In genomic region chr14:23245282-23245681, GRCh38 we compare ENCODE assay signal across 15 cellular contexts. TPM values are rescaled to one million over a fixed set of nuclear protein-coding genes. Genes with fewer than 3 reads are reported as not detected.
DNase-seq lines count a peak whose midpoint lies in the region; ATAC-seq and TF ChIP-seq lines count a peak whose summit lies in the region.
"Had no signal": no experiment of that assay in that cellular context is flagged by ENCODE, and none has a peak within 500 bp of the region (broad histone marks: within the 10 kb centered on the region; RNA-seq: fewer than 3 reads in every experiment).

No MANE protein-coding gene starts in this region.

- CTCF ChIA-PET in WTC11 (lab: Charles Lee), result interaction anchor here (2.5 kb wide), 1 partner anchor 125 kb away, joined by 10 read pairs; no protein-coding TSS in a partner anchor

- H3K9ac ChIP-seq in endocrine pancreas (ENCODE audit: control insufficient read depth, insufficient read depth, low read length), result no peak overlapping the region

- H3K4me1 ChIP-seq in endocrine pancreas (ENCODE audit: control insufficient read depth, insufficient read depth, low read length), result peaks cover 25% of the 10 kb centered on the region

- no peaks in the 10 kb centered on the region for H3K27me3 Mint-ChIP-seq in progenitor cell of endocrine pancreas
- peaks cover 19% of the 10 kb centered on the region for H3K27me3 Mint-ChIP-seq in HFFc6 (ENCODE audit: insufficient read depth)
- no peaks in the 10 kb centered on the region for H3K27me3 Mint-ChIP-seq in WTC11 (ENCODE audit: low read depth)

- ATAC-seq in GM18861 (IDR thresholded peaks at IDR 0.05; ENCODE audit: unreplicated experiment), result peak; percentile 47
- ATAC-seq in WTC11, result no peak

- H3K27ac Mint-ChIP-seq in progenitor cell of endocrine pancreas, result peak overlapping the region; percentile 76
- no peak overlapping the region for H3K27ac Mint-ChIP-seq in HFFc6
- H3K27ac Mint-ChIP-seq in WTC11, result no peak overlapping the region
- H3K27ac Mint-ChIP-seq: B cell; CD4-positive, alpha-beta T cell; H9 had no signal

- H3K36me3 Mint-ChIP-seq in progenitor cell of endocrine pancreas (ENCODE audit: insufficient read depth) (no peaks in the 10 kb centered on the region), HFFc6 (ENCODE audit: low read depth) (no peaks in the 10 kb centered on the region), WTC11 (no peaks in the 10 kb centered on the region)

- H3K4me3 ChIP-seq in endocrine pancreas (ENCODE audit: control insufficient read depth, insufficient read depth, low read length), result peak overlapping the region; percentile 44

- no peaks in the 10 kb centered on the region for H3K27me3 ChIP-seq in endocrine pancreas (ENCODE audit: control insufficient read depth, insufficient read depth, low read length)

- no peaks in the 10 kb centered on the region for H3K36me3 ChIP-seq in endocrine pancreas (ENCODE audit: control insufficient read depth, insufficient read depth, low read length)

- H3K4me1 Mint-ChIP-seq in progenitor cell of endocrine pancreas (ENCODE audit: low read depth) (peaks cover 29% of the 10 kb centered on the region), HFFc6 (ENCODE audit: low read depth) (no peaks in the 10 kb centered on the region), WTC11 (peaks cover 5% of the 10 kb centered on the region)

- H3K4me3 Mint-ChIP-seq in progenitor cell of endocrine pancreas (ENCODE audit: low read depth) (peak overlapping the region; percentile 25), HFFc6 (no peak overlapping the region), WTC11 (no peak overlapping the region)
- H3K4me3 Mint-ChIP-seq: B cell; CD4-positive, alpha-beta T cell; H9 had no signal

- DNase-seq in left kidney (ENCODE audit: low read depth, low spot score) (peak; percentile 36), progenitor cell of endocrine pancreas (ENCODE audit: low spot score, unreplicated experiment) (no peak), HFFc6 (no peak), WTC11 (ENCODE audit: low spot score) (no peak), MV-4-11 (lab: John Stamatoyannopoulos, UW) (no peak)
- DNase-seq: CD4-positive, alpha-beta T cell; H9; IMR-90; NCI-H1930; NCI-H510A treated with DMSO at 0.1 percent for 48 hours; SHP77 treated with DMSO at 0.1 percent for 48 hours had no signal

- H3K9me3 Mint-ChIP-seq in progenitor cell of endocrine pancreas (ENCODE audit: low read depth) (no peaks in the 10 kb centered on the region), HFFc6 (no peaks in the 10 kb centered on the region), WTC11 (no peaks in the 10 kb centered on the region)
- H3K9me3 Mint-ChIP-seq: CD4-positive, alpha-beta T cell; H9 had no signal

- POLR2A ChIA-PET in WTC11 (lab: Charles Lee), result interaction anchor here (0.7 to 1.2 kb wide), 2 partner anchors 8 to 303 kb away, joined by 3 read pairs; partner anchors contain the start of gene RNF212B

- no peak for TF ChIP-seq CTCF in progenitor cell of endocrine pancreas (IDR thresholded peaks at IDR 0.05; ENCODE audit: unreplicated experiment)
- TF ChIP-seq CTCF in HFFc6 (IDR thresholded peaks at IDR 0.05), result no peak
- TF ChIP-seq CTCF in WTC11 (IDR thresholded peaks at IDR 0.05), result no peak

- no peaks in the 10 kb centered on the region for H3K9me3 ChIP-seq in endocrine pancreas (ENCODE audit: control insufficient read depth, low read length)

TF ChIP-seq in WTC11, 78 proteins besides CTCF, POLR2A, EP300 and RAD21:
- no peak for TF ChIP-seq ZSCAN18 (CRISPR knock-in tag; IDR thresholded peaks at IDR 0.05)
TF ChIP-seq in WTC11: peak in this region for 0.

RNA-seq across cellular contexts. Expression of gene RNF212B, which starts 7.5 kb away (rescaled TPM):
- total RNA-seq in progenitor cell of endocrine pancreas, result not detected in 2 replicates
- total RNA-seq in HFFc6 (2021; fragmentation: NEBNext Ultra II Directional; extraction: Animal tissue kit (Norgen Biotek cat#: 25700)), result not detected
- total RNA-seq in WTC11 (2021), result 0.27 to 0.55 TPM (median 0.46 TPM) in 3 replicates
- total RNA-seq: B cell; CD4-positive, alpha-beta T cell; IMR-90; LHCN-M2 had no signal

RNA-seq across cellular contexts. Expression of gene HOMEZ, which starts 40.6 kb away (rescaled TPM):
- total RNA-seq in progenitor cell of endocrine pancreas, result 21.1 and 22.5 TPM in 2 replicates
- total RNA-seq in HFFc6 (2021; fragmentation: NEBNext Ultra II Directional; extraction: Animal tissue kit (Norgen Biotek cat#: 25700)), result 1 to 10 TPM; 7.3 to 9.2 (median 7.5) TPM
- 9.4 to 10.7 TPM (median 10.1 TPM) in 3 replicates for total RNA-seq in WTC11 (2021)

RNA-seq across cellular contexts. Expression of gene PPP1R3E, which starts 57.4 kb away (rescaled TPM):
- total RNA-seq in progenitor cell of endocrine pancreas, result 8.4 and 8.9 TPM in 2 replicates
- 1 to 10 TPM; 2.3 to 3.8 (median 2.6) TPM for total RNA-seq in HFFc6 (2021; fragmentation: NEBNext Ultra II Directional; extraction: Animal tissue kit (Norgen Biotek cat#: 25700))
- total RNA-seq in WTC11 (2021), result 4.1 to 7.4 TPM (median 5.9 TPM) in 3 replicates
